8 cellular contexts compared by ENCODE assay signal in genomic region chr19:55406869-55407624, GRCh38. TPM values are rescaled to one million over a fixed set of nuclear protein-coding genes. Genes with fewer than 3 reads are reported as not detected.
DNase-seq lines count a peak whose midpoint lies in the region; ATAC-seq and TF ChIP-seq lines count a peak whose summit lies in the region.

No MANE protein-coding gene starts in this region.

- H3K4me3 ChIP-seq in AG04449 (ENCODE audit: low read depth, low read length), result peak overlapping the region; percentile 84
- H3K4me3 ChIP-seq in parathyroid adenoma (ENCODE audit: low read depth, low read length), result peak overlapping the region; percentile 89

- H3K4me2 ChIP-seq in parathyroid adenoma (ENCODE audit: low read length), result peak overlapping the region; percentile 100

- peak overlapping the region; percentile 99 for H3K27ac ChIP-seq in foreskin keratinocyte
- peak overlapping the region; percentile 94 for H3K27ac ChIP-seq in parathyroid adenoma

- H3K79me2 ChIP-seq in parathyroid adenoma, result peaks cover 11% of the 10 kb centered on the region

- POLR2A ChIA-PET in AG04449 (lab: Yijun Ruan, JAX), result interaction anchor here (0.6 to 3.4 kb wide), 35 partner anchors 8 to 321 kb away, joined by 3 to 86 read pairs (median 5); partner anchors contain the start of genes FIZ1, HSPBP1, IL11 and ISOC2

- H3K4me1 ChIP-seq in foreskin keratinocyte (peaks cover 11% of the 10 kb centered on the region), parathyroid adenoma (peaks cover 4% of the 10 kb centered on the region)

- peak; percentile 22 for ATAC-seq in GM18520 (IDR thresholded peaks at IDR 0.05; ENCODE audit: unreplicated experiment)
- peak; percentile 15 for ATAC-seq in HG03565 (IDR thresholded peaks at IDR 0.05; ENCODE audit: unreplicated experiment)
- peak; percentile 23 for ATAC-seq in foreskin keratinocyte
- ATAC-seq in HG02798 (IDR thresholded peaks at IDR 0.05; ENCODE audit: poor library complexity, unreplicated experiment), result no peak

- TF ChIP-seq CTCF in AG04449 (IDR thresholded peaks at IDR 0.05; ENCODE audit: insufficient read depth, low read length, missing control alignments) (no peak), foreskin keratinocyte (conservative IDR thresholded peaks at IDR 0.05) (no peak), parathyroid adenoma (IDR thresholded peaks at IDR 0.05) (no peak)

- CTCF ChIA-PET in AG04449 (lab: Yijun Ruan, JAX), result interaction anchor here (1.0 to 2.7 kb wide), 4 partner anchors 11 to 266 kb away, joined by 3 to 8 read pairs (median 6); no protein-coding TSS in a partner anchor

- H3K27me3 ChIP-seq in foreskin keratinocyte, result no peaks in the 10 kb centered on the region
- H3K27me3 ChIP-seq in parathyroid adenoma (ENCODE audit: control insufficient read depth, insufficient read depth, low read length), result no peaks in the 10 kb centered on the region

- peak overlapping the region; percentile 74 for H3K9ac ChIP-seq in parathyroid adenoma

- DNase-seq in AG04449 (ENCODE audit: low read depth, low spot score) (no peak), foreskin keratinocyte (no peak), NCI-H2171 (lab: John Stamatoyannopoulos, UW) (no peak)
- DNase-seq in activated effector memory CD4-positive, alpha-beta T cell treated with Interleukin-2 at 50 U/mL for 16 hours, result peak; percentile 19

- H3K9me3 ChIP-seq in parathyroid adenoma (ENCODE audit: control insufficient read depth, low read length), result no peaks in the 10 kb centered on the region

- peak overlapping the region; percentile 87 for H2AFZ ChIP-seq in parathyroid adenoma

- H3K36me3 ChIP-seq in parathyroid adenoma (ENCODE audit: control insufficient read depth, insufficient read depth, low read length), result no peaks in the 10 kb centered on the region

RNA-seq across cellular contexts. Expression of gene UBE2S, which starts 0.5 kb away (rescaled TPM):
- 99.3 and 138 TPM in 2 replicates for total RNA-seq in foreskin keratinocyte
- 188 and 240 TPM in 2 replicates for polyA plus RNA-seq in foreskin keratinocyte

RNA-seq across cellular contexts. Expression of gene RPL28, which starts 21.3 kb away (rescaled TPM):
- 893 and 988 TPM in 2 replicates for total RNA-seq in foreskin keratinocyte
- polyA plus RNA-seq in foreskin keratinocyte, result 1,338 and 1,473 TPM in 2 replicates

RNA-seq across cellular contexts. Expression of gene TMEM238, which starts 23.0 kb away (rescaled TPM):
- total RNA-seq in foreskin keratinocyte, result 1.4 and 1.5 TPM in 2 replicates
- 1.5 and 1.8 TPM in 2 replicates for polyA plus RNA-seq in foreskin keratinocyte

RNA-seq across cellular contexts. Expression of gene TMEM190, which starts 30.4 kb away (rescaled TPM):
- not detected in 2 replicates for total RNA-seq in foreskin keratinocyte
- polyA plus RNA-seq in foreskin keratinocyte, result not detected in 2 replicates

RNA-seq across cellular contexts. Expression of gene SHISA7, which starts 36.1 kb away (rescaled TPM):
- total RNA-seq in foreskin keratinocyte, result not detected in 2 replicates
- not detected in 2 replicates for polyA plus RNA-seq in foreskin keratinocyte
